Comparison of ENCODE assay signal across 34 cellular contexts in genomic region chr4:56513517-56513916, GRCh38. TPM values are rescaled to one million over a fixed set of nuclear protein-coding genes. Genes with fewer than 3 reads are reported as not detected.
"Had no signal": no experiment of that assay in that cellular context is flagged by ENCODE, and none has a peak within 500 bp of the region (broad histone marks: within the 10 kb centered on the region; RNA-seq: fewer than 3 reads in every experiment).

No MANE protein-coding gene starts in this region.

- H3K4me1 ChIP-seq: adrenal gland, body of pancreas, colonic mucosa, heart left ventricle had no signal

- H3K4me3 ChIP-seq: adrenal gland, body of pancreas, colonic mucosa, heart left ventricle had no signal

- H3K36me3 ChIP-seq: adrenal gland, colonic mucosa, heart left ventricle had no signal

- DNase-seq: activated CD4-positive, alpha-beta memory T cell treated with anti-CD3 and anti-CD28 coated beads for 36 hours; activated CD4-positive, alpha-beta T cell treated with anti-CD3 and anti-CD28 coated beads for 36 hours; activated CD4-positive, alpha-beta T cell treated with anti-CD3 and anti-CD28 coated beads, Interleukin-2, amount 10 ng/mL, durations not matched to agents 24 days and 14 days; activated CD4-positive, CD25-positive, alpha-beta regulatory T cell; activated CD4-positive, CD25-positive, alpha-beta regulatory T cell treated with anti-CD3 and anti-CD28 coated beads, Interleukin-2, amount 50 U/mL, for 72 hours; activated CD8-positive, alpha-beta memory T cell treated with anti-CD3 and anti-CD28 coated beads, Interleukin-2, amount 10 ng/mL, durations not matched to agents 7 days and 5 days; activated CD8-positive, alpha-beta memory T cell treated with anti-CD3 and anti-CD28 coated beads, Interleukin-2, amount 50 U/mL, for 4 hours; activated CD8-positive, alpha-beta T cell treated with anti-CD3 and anti-CD28 coated beads, Interleukin-2, amount 10 ng/mL, durations not matched to agents 7 days and 5 days; activated effector memory CD4-positive, alpha-beta T cell treated with anti-CD3 and anti-CD28 coated beads, Interleukin-2, amount 50 U/mL, for 16 hours; activated naive CD4-positive, alpha-beta T cell treated with anti-CD3 and anti-CD28 coated beads for 36 hours; activated naive CD8-positive, alpha-beta T cell treated with anti-CD3 and anti-CD28 coated beads for 36 hours; activated naive CD8-positive, alpha-beta T cell treated with anti-CD3 and anti-CD28 coated beads, Interleukin-2, amount 50 U/mL, for 24 hours; activated T-cell treated with anti-CD3 and anti-CD28 coated beads, Interleukin-2, amount 50 U/mL, for 1 hour; activated T-cell treated with anti-CD3 and anti-CD28 coated beads, Interleukin-2, amount 50 U/mL, for 48 hours; adrenal gland; amygdala; aorta; body of pancreas; central memory CD4-positive, alpha-beta T cell; cerebellar nuclear complex; colonic mucosa; effector CD8-positive, alpha-beta T cell; foreskin fibroblast; glutamatergic neuron; heart left ventricle; T-helper 1 cell; T-helper 17 cell; T1000 had no signal

- ATAC-seq: activated CD4-positive, alpha-beta T cell treated with anti-CD3 and anti-CD28 coated beads for 36 hours; activated CD8-positive, alpha-beta memory T cell treated with anti-CD3 and anti-CD28 coated beads, Interleukin-2, amount 10 ng/mL, durations not matched to agents 7 days and 5 days; activated CD8-positive, alpha-beta T cell treated with anti-CD3 and anti-CD28 coated beads, Interleukin-2, amount 10 ng/mL, durations not matched to agents 7 days and 5 days; activated naive CD8-positive, alpha-beta T cell treated with anti-CD3 and anti-CD28 coated beads, Interleukin-2, amount 50 U/mL, for 24 hours; body of pancreas; esophagus mucosa; heart left ventricle; T-helper 17 cell had no signal

- H3K27ac ChIP-seq: adrenal gland, body of pancreas, colonic mucosa, epithelial cell of prostate, heart left ventricle had no signal

- FAIRE-seq: endometrium, endothelial cell of umbilical vein, frontal cortex had no signal

- H3K9me3 ChIP-seq: adrenal gland, body of pancreas, colonic mucosa, heart left ventricle had no signal

- H3K27me3 ChIP-seq: adrenal gland, body of pancreas, colonic mucosa, heart left ventricle had no signal

RNA-seq across cellular contexts. Expression of gene ARL9, which starts 7.9 kb away (rescaled TPM):
- total RNA-seq: activated CD4-positive, alpha-beta memory T cell treated with anti-CD3 and anti-CD28 coated beads for 36 hours; activated CD4-positive, alpha-beta T cell treated with anti-CD3 and anti-CD28 coated beads, Interleukin-2, amount 10 ng/mL, durations not matched to agents 24 days and 14 days; activated T-helper 2 cell treated with anti-CD3 and anti-CD28 coated beads, Interferon-gamma antibody, Interleukin-2, Interleukin-4, amounts not matched to agents 10 μg/mL and 5 μg/mL and 100 μg/mL, durations not matched to agents 14 hours and 24 hours and 36 hours; body of pancreas; T-helper 17 cell had no signal
